In the genomic region with DNA sequence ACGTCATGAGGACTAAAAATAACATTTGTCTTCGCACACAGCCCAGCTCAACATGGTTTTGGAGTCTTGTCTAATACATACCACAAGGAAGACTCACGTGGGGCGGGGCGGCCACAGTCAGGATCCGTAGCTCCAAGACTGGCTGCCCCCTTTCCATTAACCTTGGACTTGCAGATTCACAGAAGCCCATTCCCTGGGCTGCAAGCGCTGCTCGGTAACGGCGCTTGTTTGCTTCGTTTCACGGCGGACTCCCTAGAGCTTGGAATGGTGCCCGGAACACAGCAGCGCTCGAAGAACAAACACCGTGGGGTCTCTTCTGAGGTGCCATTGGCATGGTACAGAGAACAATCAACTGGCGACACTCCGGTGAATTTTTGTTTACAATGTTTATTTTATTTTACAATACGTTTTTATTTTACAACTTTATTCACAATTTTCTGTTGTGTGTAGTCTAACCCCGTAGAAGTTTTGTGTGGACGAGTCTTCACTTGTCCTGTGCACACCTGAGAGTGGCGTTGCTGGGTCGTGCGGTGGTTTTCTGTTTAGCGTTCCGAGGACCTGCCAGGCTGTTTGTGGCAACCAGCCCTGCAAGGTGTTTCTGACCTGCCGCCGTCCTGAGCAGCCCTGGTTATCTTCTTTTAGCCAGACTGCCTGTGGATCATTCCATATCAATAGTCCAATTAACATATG, we compare ENCODE assay signal across 19 cellular contexts.
DNase-seq lines count a peak whose midpoint lies in the region; ATAC-seq and TF ChIP-seq lines count a peak whose summit lies in the region.
"Had no signal": no experiment of that assay in that cellular context is flagged by ENCODE, and none has a peak within 500 bp of the region (broad histone marks: within the 10 kb centered on the region; RNA-seq: fewer than 3 reads in every experiment).

No MANE protein-coding gene starts in this region.

- TF ChIP-seq CTCF in mucosa of descending colon (IDR thresholded peaks at IDR 0.05): no peak

- DNase-seq in HT1080 (ENCODE audit: low read depth): peak; percentile 45
- peak; percentile 78 to 91 for DNase-seq in NCI-H2081 (lab: John Stamatoyannopoulos, UW)
- peak; percentile 48 for DNase-seq in RPMI7951 (ENCODE audit: low read depth)
- DNase-seq in mucosa of descending colon: peak in 2 of 3 donors; percentile 40 to 47
- no peak for DNase-seq in activated CD8-positive, alpha-beta T cell treated with anti-CD3 and anti-CD28 coated beads, Interleukin-2, amount 10 ng/mL, durations not matched to agents 7 days and 5 days
- DNase-seq in SKM-1 treated with dmso at 0.1 percent for 144 hours (lab: John Stamatoyannopoulos, UW; ENCODE audit: unreplicated experiment): no peak
- DNase-seq: activated CD4-positive, alpha-beta T cell treated with anti-CD3 and anti-CD28 coated beads, Interleukin-2, amount 10 ng/mL, durations not matched to agents 24 days and 14 days; activated CD8-positive, alpha-beta memory T cell treated with anti-CD3 and anti-CD28 coated beads, Interleukin-2, amount 50 U/mL, for 48 hours; activated effector memory CD4-positive, alpha-beta T cell treated with anti-CD3 and anti-CD28 coated beads, Interleukin-2, amount 50 U/mL, for 16 hours; adrenal gland; erythroblast; gastrocnemius medialis; left cardiac atrium; OCI-M1; stimulated activated CD4-positive, alpha-beta T cell treated with anti-CD3 and anti-CD28 coated beads, Interleukin-12 subunit alpha, Interleukin-12 subunit beta, amount 100 ng/mL, for 4 hours had no signal

- ATAC-seq in mucosa of descending colon (peak; percentile 23), GM21515 (IDR thresholded peaks at IDR 0.05; ENCODE audit: unreplicated experiment) (no peak)
- ATAC-seq in activated CD8-positive, alpha-beta T cell treated with anti-CD3 and anti-CD28 coated beads, Interleukin-2, amount 10 ng/mL, durations not matched to agents 7 days and 5 days: no peak
- ATAC-seq: gastrocnemius medialis, left cardiac atrium had no signal

- H3K4me1 Mint-ChIP-seq in activated CD8-positive, alpha-beta T cell treated with anti-CD3 and anti-CD28 coated beads, Interleukin-2, amount 10 ng/mL, durations not matched to agents 7 days and 5 days (ENCODE audit: low read depth): no peaks in the 10 kb centered on the region
- H3K4me1 Mint-ChIP-seq: activated CD4-positive, alpha-beta T cell treated with anti-CD3 and anti-CD28 coated beads, Interleukin-2, amount 10 ng/mL, durations not matched to agents 24 days and 14 days; B cell; mesothelial cell of epicardium had no signal

- no peaks in the 10 kb centered on the region for H3K36me3 Mint-ChIP-seq in activated CD8-positive, alpha-beta T cell treated with anti-CD3 and anti-CD28 coated beads, Interleukin-2, amount 10 ng/mL, durations not matched to agents 7 days and 5 days (ENCODE audit: low read depth)
- H3K36me3 Mint-ChIP-seq: mesothelial cell of epicardium had no signal

- no peaks in the 10 kb centered on the region for H3K27me3 Mint-ChIP-seq in activated CD8-positive, alpha-beta T cell treated with anti-CD3 and anti-CD28 coated beads, Interleukin-2, amount 10 ng/mL, durations not matched to agents 7 days and 5 days (ENCODE audit: low read depth)

- peaks cover 4% of the 10 kb centered on the region for H3K4me1 ChIP-seq in mucosa of descending colon (ENCODE audit: low read depth)
- H3K4me1 ChIP-seq: adrenal gland, gastrocnemius medialis had no signal

- POLR2A ChIA-PET in activated CD8-positive, alpha-beta T cell treated with anti-CD3 and anti-CD28 coated beads, Interleukin-2, amount 10 ng/mL, durations not matched to agents 7 days and 5 days (lab: Charles Lee): no interaction called here

- CTCF ChIA-PET in activated CD8-positive, alpha-beta T cell treated with anti-CD3 and anti-CD28 coated beads, Interleukin-2, amount 10 ng/mL, durations not matched to agents 7 days and 5 days (lab: Charles Lee): no interaction called here

- H3K9me3 ChIP-seq in mucosa of descending colon: no peaks in the 10 kb centered on the region
- H3K9me3 ChIP-seq: adrenal gland, gastrocnemius medialis had no signal

- no peak overlapping the region for H3K4me3 ChIP-seq in mucosa of descending colon
- H3K4me3 ChIP-seq: adrenal gland, gastrocnemius medialis had no signal

- H3K27ac Mint-ChIP-seq in activated CD8-positive, alpha-beta T cell treated with anti-CD3 and anti-CD28 coated beads, Interleukin-2, amount 10 ng/mL, durations not matched to agents 7 days and 5 days: no peak overlapping the region
- H3K27ac Mint-ChIP-seq: activated CD4-positive, alpha-beta T cell treated with anti-CD3 and anti-CD28 coated beads, Interleukin-2, amount 10 ng/mL, durations not matched to agents 24 days and 14 days; B cell; mesothelial cell of epicardium had no signal

- intact Hi-C loops in mucosa of descending colon (cut with DNase I, micrococcal nuclease): no loop called here

- H3K36me3 ChIP-seq in mucosa of descending colon (ENCODE audit: low read depth): no peaks in the 10 kb centered on the region
- H3K36me3 ChIP-seq: adrenal gland, gastrocnemius medialis had no signal

- H3K9me3 Mint-ChIP-seq in activated CD8-positive, alpha-beta T cell treated with anti-CD3 and anti-CD28 coated beads, Interleukin-2, amount 10 ng/mL, durations not matched to agents 7 days and 5 days (ENCODE audit: insufficient read depth): no peaks in the 10 kb centered on the region
- H3K9me3 Mint-ChIP-seq: activated CD4-positive, alpha-beta T cell treated with anti-CD3 and anti-CD28 coated beads, Interleukin-2, amount 10 ng/mL, durations not matched to agents 24 days and 14 days; neural crest cell had no signal

- H3K4me3 Mint-ChIP-seq in activated CD8-positive, alpha-beta T cell treated with anti-CD3 and anti-CD28 coated beads, Interleukin-2, amount 10 ng/mL, durations not matched to agents 7 days and 5 days: no peak overlapping the region
- H3K4me3 Mint-ChIP-seq: activated CD4-positive, alpha-beta T cell treated with anti-CD3 and anti-CD28 coated beads, Interleukin-2, amount 10 ng/mL, durations not matched to agents 24 days and 14 days; B cell; mesothelial cell of epicardium; neural crest cell had no signal

Comparison
In these comparisons a context has a peak if more than half of its experiments do, and no peak if none do; other contexts are left out.
1. DNase-seq: peak in HT1080 (single experiment), NCI-H2081 (2 of 2), RPMI7951 (single experiment) and mucosa of descending colon (2 of 3); none in activated CD8-positive, alpha-beta T cell treated with anti-CD3 and anti-CD28 coated beads, Interleukin-2, amount 10 ng/mL, durations not matched to agents 7 days and 5 days (single experiment) and SKM-1 treated with dmso at 0.1 percent for 144 hours (single experiment).